Comparison of ENCODE assay signal across 1 cellular context in genomic region chr2:169824373-169825333, GRCh38.
TF ChIP-seq lines count a peak whose summit lies in the region.

Gene METTL5 (minus strand): TSS chr2:169824905. CDS start chr2:169824597, 308 bp downstream.

TF ChIP-seq in K562, 482 proteins besides CTCF, POLR2A, EP300 and RAD21 (continued from another document and continues in another):
- TF ChIP-seq PREB (CRISPR knock-in tag; IDR thresholded peaks at IDR 0.05) = no peak
- TF ChIP-seq BCLAF1 (IDR thresholded peaks at IDR 0.05; ENCODE audit: borderline replicate concordance in 1 of 2, control insufficient read depth in 1 of 2, low read depth in 2 of 2, low read length in 1 of 2) = no peak
- peak; percentile 95 for TF ChIP-seq ZFX (CRISPR knock-in tag; IDR thresholded peaks at IDR 0.05)
- TF ChIP-seq AFF4 (CRISPR knock-in tag; IDR thresholded peaks at IDR 0.05) = peak; percentile 84; the same call in 1 of the 2 replicates
- no peak for TF ChIP-seq ZBTB2 (IDR thresholded peaks at IDR 0.05)
- no peak for TF ChIP-seq CLOCK (CRISPR knock-in tag; IDR thresholded peaks at IDR 0.05; ENCODE audit: borderline replicate concordance)
- TF ChIP-seq EHMT2 (IDR thresholded peaks at IDR 0.05) = peak; percentile 63
- peak; percentile 91 for TF ChIP-seq PCBP1 (IDR thresholded peaks at IDR 0.05; ENCODE audit: low read depth, low read length, poor library complexity, severe bottlenecking)
- TF ChIP-seq DACH1 (IDR thresholded peaks at IDR 0.05; ENCODE audit: partially characterized antibody) = peak; percentile 45
- peak; percentile 98 for TF ChIP-seq ARID2 (IDR thresholded peaks at IDR 0.05)
- TF ChIP-seq NFE2 (IDR thresholded peaks at IDR 0.05; ENCODE audit: low read depth) = no peak; the same call in 1 of the 2 replicates
- peak; percentile 99 for TF ChIP-seq KAT7 (CRISPR knock-in tag; IDR thresholded peaks at IDR 0.05; ENCODE audit: borderline replicate concordance)
- TF ChIP-seq RFX7 (CRISPR knock-in tag; IDR thresholded peaks at IDR 0.05) = no peak
- TF ChIP-seq MNT (conservative IDR thresholded peaks at IDR 0.05) = peak; percentile 66 to 86
- TF ChIP-seq HNRNPL (IDR thresholded peaks at IDR 0.05; ENCODE audit: low read depth, low read length) = 0 out of 2 replicates have a peak, but pooled peaks have one; percentile 47
- TF ChIP-seq LARP7 (IDR thresholded peaks at IDR 0.05) = no peak
- no peak for TF ChIP-seq CCAR2 (IDR thresholded peaks at IDR 0.05; ENCODE audit: low read depth, low read length)
- TF ChIP-seq ZNF24 (IDR thresholded peaks at IDR 0.05) = peak; percentile 89
- no peak for TF ChIP-seq NCOA2 (IDR thresholded peaks at IDR 0.05; ENCODE audit: partially characterized antibody in 2 of 2)
- no peak for TF ChIP-seq DNMT1 (IDR thresholded peaks at IDR 0.05)
- TF ChIP-seq SAFB2 (IDR thresholded peaks at IDR 0.05; ENCODE audit: borderline replicate concordance, low read depth, low read length, severe bottlenecking) = no peak
- peak; percentile 71 for TF ChIP-seq SP1 (CRISPR knock-in tag; IDR thresholded peaks at IDR 0.05)
- TF ChIP-seq STAT6 (CRISPR knock-in tag; IDR thresholded peaks at IDR 0.05) = 0 out of 2 replicates have a peak, but pooled peaks have one; percentile 58
- TF ChIP-seq TRIM24 (IDR thresholded peaks at IDR 0.05) = peak in 1 of 2 experiments; percentile 19; a peak in 1 of 4 replicates
- TF ChIP-seq ZBTB7A (IDR thresholded peaks at IDR 0.05; ENCODE audit: borderline replicate concordance, control insufficient read depth, low read depth, low read length) = peak; percentile 88
- peak; percentile 66 for TF ChIP-seq DMBX1 (CRISPR knock-in tag; IDR thresholded peaks at IDR 0.05; ENCODE audit: borderline replicate concordance)
- no peak for TF ChIP-seq SRSF9 (IDR thresholded peaks at IDR 0.05; ENCODE audit: borderline replicate concordance, low read depth, low read length)
- TF ChIP-seq L3MBTL2 (IDR thresholded peaks at IDR 0.05) = peak; percentile 97
- no peak for TF ChIP-seq THRA (IDR thresholded peaks at IDR 0.05)
- peak; percentile 90 for TF ChIP-seq KLF1 (tag; IDR thresholded peaks at IDR 0.05)
- peak; percentile 44 for TF ChIP-seq HNRNPK (IDR thresholded peaks at IDR 0.05; ENCODE audit: low read depth, low read length, poor library complexity, severe bottlenecking)
- peak; percentile 86 for TF ChIP-seq GABPA (tag; conservative IDR thresholded peaks at IDR 0.05; ENCODE audit: low read depth)
- TF ChIP-seq ZFPM2 (CRISPR knock-in tag; IDR thresholded peaks at IDR 0.05) = no peak
- TF ChIP-seq KLF6 (CRISPR knock-in tag; IDR thresholded peaks at IDR 0.05; ENCODE audit: borderline replicate concordance) = no peak
- 0 out of 2 replicates have a peak, but pooled peaks have one; percentile 29 for TF ChIP-seq GTF2F1 (IDR thresholded peaks at IDR 0.05; ENCODE audit: low read depth, low read length)
- TF ChIP-seq MAX (CRISPR knock-in tag; IDR thresholded peaks at IDR 0.05) = peak; percentile 92
- TF ChIP-seq ARID3B (CRISPR knock-in tag; IDR thresholded peaks at IDR 0.05; ENCODE audit: borderline replicate concordance) = peak; percentile 69; the same call in 1 of the 2 replicates
- TF ChIP-seq ZNF77 (CRISPR knock-in tag; IDR thresholded peaks at IDR 0.05) = no peak
- TF ChIP-seq CEBPG (CRISPR knock-in tag; IDR thresholded peaks at IDR 0.05) = peak; percentile 57; the same call in 1 of the 2 replicates
- TF ChIP-seq CEBPG (tag; conservative IDR thresholded peaks at IDR 0.05 in 1 of 2, IDR thresholded peaks at IDR 0.05 in 1 of 2) = no peak
- peak; percentile 89 to 90 for TF ChIP-seq NRF1 (conservative IDR thresholded peaks at IDR 0.05 in 1 of 2, IDR thresholded peaks at IDR 0.05 in 1 of 2)
- TF ChIP-seq RBM25 (IDR thresholded peaks at IDR 0.05; ENCODE audit: low read depth, low read length, severe bottlenecking) = peak; percentile 74
- TF ChIP-seq FIP1L1 (IDR thresholded peaks at IDR 0.05; ENCODE audit: low read depth, low read length, poor library complexity, severe bottlenecking) = peak; percentile 95
